Comparison of ENCODE assay signal across 14 cellular contexts in the genomic region with DNA sequence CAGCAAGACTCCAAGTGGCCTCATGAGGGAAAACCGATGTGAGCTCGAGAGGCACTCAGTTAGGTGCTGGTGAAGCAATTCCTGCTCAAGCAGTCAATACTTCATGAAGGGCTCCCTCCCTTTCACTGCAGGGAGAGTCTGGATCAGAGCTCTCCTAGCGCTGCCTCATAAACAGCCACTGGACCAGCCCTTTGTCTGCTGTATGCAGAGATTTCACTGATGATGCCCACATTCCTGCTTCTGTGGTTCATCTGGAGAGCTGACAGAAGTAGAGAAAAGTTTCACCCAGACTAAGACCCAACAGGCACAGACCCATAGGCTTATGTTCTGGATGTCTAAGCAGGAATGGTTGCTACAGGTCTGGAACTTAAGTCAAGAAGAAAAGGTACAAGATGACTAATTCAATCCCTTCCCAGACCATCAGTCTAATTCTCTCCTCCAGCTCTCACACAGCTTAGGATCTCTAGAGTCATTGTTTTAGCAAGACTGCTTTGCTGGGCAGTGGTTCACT. TPM values are rescaled to one million over a fixed set of nuclear protein-coding genes. Genes with fewer than 3 reads are reported as not detected.
A peak's percentile ranks its signal among the peaks of the same experiment; 100 is the strongest.
DNase-seq lines count a peak whose midpoint lies in the region; ATAC-seq and TF ChIP-seq lines count a peak whose summit lies in the region.
"Had no signal": no experiment of that assay in that cellular context is flagged by ENCODE, and none has a peak within 500 bp of the region (broad histone marks: within the 10 kb centered on the region; RNA-seq: fewer than 3 reads in every experiment).

No MANE protein-coding gene starts in this region.

- H3K9me3 Mint-ChIP-seq in T-helper 1 cell treated with Interleukin-12 subunit alpha and Interleukin-12 subunit beta and Interleukin-4 antibody, amounts not matched to agents 30 μg/mL and 1 μg/mL, for 36 hours: no peaks in the 10 kb centered on the region
- H3K9me3 Mint-ChIP-seq: mesothelial cell of epicardium had no signal

- peaks cover 55% of the 10 kb centered on the region for H3K79me2 ChIP-seq in OCI-LY3 (ENCODE audit: low read length)

- H3K27ac Mint-ChIP-seq in T-helper 1 cell treated with Interleukin-12 subunit alpha and Interleukin-12 subunit beta and Interleukin-4 antibody, amounts not matched to agents 30 μg/mL and 1 μg/mL, for 36 hours: peak overlapping the region; percentile 97
- H3K27ac Mint-ChIP-seq: mesothelial cell of epicardium had no signal

- peaks cover 61% of the 10 kb centered on the region for H3K4me1 Mint-ChIP-seq in T-helper 1 cell treated with Interleukin-12 subunit alpha and Interleukin-12 subunit beta and Interleukin-4 antibody, amounts not matched to agents 30 μg/mL and 1 μg/mL, for 36 hours (ENCODE audit: low read depth)

- ATAC-seq in sciatic nerve (no peak), HG02870 (IDR thresholded peaks at IDR 0.05; ENCODE audit: unreplicated experiment) (no peak), HG03342 (IDR thresholded peaks at IDR 0.05; ENCODE audit: unreplicated experiment) (no peak)

- peaks cover 41% of the 10 kb centered on the region for H3K4me1 ChIP-seq in OCI-LY3 (ENCODE audit: low read length)

- no peaks in the 10 kb centered on the region for H3K27me3 Mint-ChIP-seq in T-helper 1 cell treated with Interleukin-12 subunit alpha and Interleukin-12 subunit beta and Interleukin-4 antibody, amounts not matched to agents 30 μg/mL and 1 μg/mL, for 36 hours (ENCODE audit: low read depth)

- peak overlapping the region; percentile 96 for H3K4me3 Mint-ChIP-seq in T-helper 1 cell treated with Interleukin-12 subunit alpha and Interleukin-12 subunit beta and Interleukin-4 antibody, amounts not matched to agents 30 μg/mL and 1 μg/mL, for 36 hours
- H3K4me3 Mint-ChIP-seq: mesothelial cell of epicardium had no signal

- no peak for TF ChIP-seq CTCF in OCI-LY3 (IDR thresholded peaks at IDR 0.05; ENCODE audit: low read depth, low read length)

- H3K4me3 ChIP-seq in OCI-LY3 (ENCODE audit: low read length): no peak overlapping the region
- H3K4me3 ChIP-seq: tibial nerve had no signal

- peak overlapping the region; percentile 15; the same call in 1 of the 2 replicates for H3K9ac ChIP-seq in OCI-LY3 (ENCODE audit: low read length)
- H3K9ac ChIP-seq: KMS-11 had no signal

- peaks cover 67% of the 10 kb centered on the region for H4K20me1 ChIP-seq in OCI-LY3 (ENCODE audit: insufficient read depth, low read length)

- no peaks in the 10 kb centered on the region for H3K27me3 ChIP-seq in OCI-LY3 (ENCODE audit: low read depth, low read length)
- H3K27me3 ChIP-seq: tibial nerve had no signal

- intact Hi-C loops in sciatic nerve (cut with DNase I): no loop called here

- H3K36me3 Mint-ChIP-seq in T-helper 1 cell treated with Interleukin-12 subunit alpha and Interleukin-12 subunit beta and Interleukin-4 antibody, amounts not matched to agents 30 μg/mL and 1 μg/mL, for 36 hours (ENCODE audit: low read depth): peaks cover 84% of the 10 kb centered on the region

- no peak overlapping the region for H2AFZ ChIP-seq in OCI-LY3 (ENCODE audit: low read depth, low read length)

- no peaks in the 10 kb centered on the region for H3K9me3 ChIP-seq in OCI-LY3 (ENCODE audit: insufficient read depth, low read length)
- H3K9me3 ChIP-seq: tibial nerve had no signal

- peak overlapping the region; percentile 98; the same call in 1 of the 2 replicates for H3K4me2 ChIP-seq in OCI-LY3 (ENCODE audit: low read length)

- H3K36me3 ChIP-seq in OCI-LY3 (replicated peaks; ENCODE audit: low read depth, low read length): peaks cover 78% of the 10 kb centered on the region

- DNase-seq in T-helper 1 cell (no peak), dedifferentiated amniotic fluid mesenchymal stem cell (ENCODE audit: extremely low spot score) (peak; percentile 25), sciatic nerve (ENCODE audit: low spot score) (peak; percentile 17), kidney glomerular epithelial cell (lab: John Stamatoyannopoulos, UW) (no peak)
- DNase-seq: NCI-H2081, retina had no signal

- peak overlapping the region; percentile 95 for H3K27ac ChIP-seq in OCI-LY3 (ENCODE audit: low read length)
- H3K27ac ChIP-seq: 22Rv1 had no signal

RNA-seq across cellular contexts. Expression of gene UCP2, which starts 4.0 kb away (rescaled TPM):
- 43.1 TPM for total RNA-seq in sciatic nerve

RNA-seq across cellular contexts. Expression of gene DNAJB13, which starts 27.8 kb away (rescaled TPM):
- 0.62 TPM for total RNA-seq in sciatic nerve

RNA-seq across cellular contexts. Expression of gene UCP3, which starts 30.3 kb away (rescaled TPM):
- total RNA-seq in sciatic nerve: 2.6 TPM

Comparison
In these comparisons a context has a peak if more than half of its experiments do, and no peak if none do; other contexts are left out.
1. DNase-seq: peak in dedifferentiated amniotic fluid mesenchymal stem cell (single experiment) and sciatic nerve (single experiment); none in T-helper 1 cell (0 of 5) and kidney glomerular epithelial cell (single experiment).